In the genomic region with DNA sequence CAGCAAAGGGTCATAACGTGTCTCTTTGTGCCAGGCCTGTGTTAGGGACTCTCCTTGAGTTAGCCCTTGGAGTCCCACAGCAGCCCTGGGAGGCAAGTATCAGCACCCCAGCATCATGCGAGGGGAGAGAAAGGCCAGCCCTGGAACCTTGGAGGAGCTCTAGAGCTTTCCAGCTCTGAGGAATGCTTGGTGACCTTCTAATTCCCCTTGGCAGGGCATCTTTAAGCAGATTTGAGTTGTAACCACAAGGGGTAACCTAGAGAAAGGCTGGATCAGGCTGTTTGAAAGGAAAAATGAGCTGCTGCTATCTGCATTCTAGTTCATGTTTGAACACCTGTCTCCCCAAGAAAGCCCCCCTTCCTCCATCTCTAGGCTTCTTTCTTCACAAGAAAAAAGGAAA, we compare ENCODE assay signal across 1 cellular context.
TF ChIP-seq lines count a peak whose summit lies in the region.

No MANE protein-coding gene starts in this region.

TF ChIP-seq in SK-N-SH treated with all-trans-retinoic acid at 6 μM for 48 hours, 23 proteins besides CTCF, POLR2A, EP300 and RAD21 (continued from another document):
- TF ChIP-seq TSHZ2 (CRISPR knock-in tag; IDR thresholded peaks at IDR 0.05), result no peak
- no peak for TF ChIP-seq TOX (CRISPR knock-in tag; IDR thresholded peaks at IDR 0.05; ENCODE audit: borderline replicate concordance)
- TF ChIP-seq ZNF8 (CRISPR knock-in tag; IDR thresholded peaks at IDR 0.05), result no peak
